In genomic region chr16:11270602-11271162, GRCh38 we compare ENCODE assay signal across 1 cellular context.
A peak's percentile ranks its signal among the peaks of the same experiment; 100 is the strongest.
TF ChIP-seq lines count a peak whose summit lies in the region.

No MANE protein-coding gene starts in this region.

TF ChIP-seq in HepG2, 621 proteins besides CTCF, POLR2A, EP300 and RAD21 (continued from another document and continues in another):
- TF ChIP-seq ATF2 (CRISPR knock-in tag; IDR thresholded peaks at IDR 0.05) (no peak), RORA (CRISPR knock-in tag; IDR thresholded peaks at IDR 0.05) (no peak), KAT7 (CRISPR knock-in tag; IDR thresholded peaks at IDR 0.05; ENCODE audit: borderline replicate concordance) (0 out of 2 replicates have a peak, but pooled peaks have one; percentile 59), ZNF414 (CRISPR knock-in tag; IDR thresholded peaks at IDR 0.05) (no peak), REL (CRISPR knock-in tag; conservative IDR thresholded peaks at IDR 0.05) (no peak), NFATC3 (CRISPR knock-in tag; IDR thresholded peaks at IDR 0.05) (0 out of 2 replicates have a peak, but pooled peaks have one; percentile 51), PPARG (CRISPR knock-in tag; conservative IDR thresholded peaks at IDR 0.05) (0 out of 2 replicates have a peak, but pooled peaks have one; percentile 16), MAFK (conservative IDR thresholded peaks at IDR 0.05 in 1 of 2, IDR thresholded peaks at IDR 0.05 in 1 of 2; ENCODE audit: low read length in 2 of 2) (no peak), ZNF747 (CRISPR knock-in tag; IDR thresholded peaks at IDR 0.05; ENCODE audit: borderline replicate concordance) (no peak), IKZF5 (CRISPR knock-in tag; IDR thresholded peaks at IDR 0.05) (no peak), MED1 (CRISPR knock-in tag; IDR thresholded peaks at IDR 0.05) (peak; percentile 24; the same call in 1 of the 2 replicates), ARHGAP35 (CRISPR knock-in tag; IDR thresholded peaks at IDR 0.05; ENCODE audit: borderline replicate concordance) (no peak), PAWR (CRISPR knock-in tag; IDR thresholded peaks at IDR 0.05; ENCODE audit: borderline replicate concordance) (0 out of 2 replicates have a peak, but pooled peaks have one; percentile 35), ZNF781 (CRISPR knock-in tag; IDR thresholded peaks at IDR 0.05; ENCODE audit: borderline replicate concordance, not compliant biosample characterization) (peak; percentile 48), GFI1 (CRISPR knock-in tag; IDR thresholded peaks at IDR 0.05; ENCODE audit: borderline replicate concordance) (no peak), DDIT3 (CRISPR knock-in tag; IDR thresholded peaks at IDR 0.05) (no peak), ZBTB20 (CRISPR knock-in tag; IDR thresholded peaks at IDR 0.05; ENCODE audit: borderline replicate concordance, low read depth) (no peak; the same call in 1 of the 2 replicates), SKI (IDR thresholded peaks at IDR 0.05; ENCODE audit: partially characterized antibody) (no peak), BRD4 (CRISPR knock-in tag; IDR thresholded peaks at IDR 0.05) (peak; percentile 58; the same call in 1 of the 2 replicates), ARID4A (CRISPR knock-in tag; IDR thresholded peaks at IDR 0.05; ENCODE audit: borderline replicate concordance) (no peak), NPAS2 (CRISPR knock-in tag; IDR thresholded peaks at IDR 0.05; ENCODE audit: borderline replicate concordance) (no peak), RBM22 (optimal IDR thresholded peaks at IDR 0.05; ENCODE audit: low read length) (no peak), ZNF292 (CRISPR knock-in tag; IDR thresholded peaks at IDR 0.05; ENCODE audit: borderline replicate concordance, low read depth) (0 out of 2 replicates have a peak, but pooled peaks have one; percentile 31), SNAI1 (CRISPR knock-in tag; IDR thresholded peaks at IDR 0.05; ENCODE audit: borderline replicate concordance) (no peak), DPF2 (CRISPR knock-in tag; IDR thresholded peaks at IDR 0.05; ENCODE audit: borderline replicate concordance, low read depth) (peak; percentile 37; the same call in 1 of the 2 replicates), ZNF232 (CRISPR knock-in tag; IDR thresholded peaks at IDR 0.05; ENCODE audit: borderline replicate concordance) (peak; percentile 77; the same call in 1 of the 2 replicates), ZSCAN21 (CRISPR knock-in tag; IDR thresholded peaks at IDR 0.05; ENCODE audit: borderline replicate concordance) (no peak), ADNP (CRISPR knock-in tag; IDR thresholded peaks at IDR 0.05) (peak; percentile 74; the same call in 1 of the 2 replicates), ZNF598 (CRISPR knock-in tag; IDR thresholded peaks at IDR 0.05; ENCODE audit: borderline replicate concordance) (no peak), ATM (IDR thresholded peaks at IDR 0.05; ENCODE audit: borderline replicate concordance) (no peak), ZNF792 (CRISPR knock-in tag; IDR thresholded peaks at IDR 0.05) (no peak), EEA1 (CRISPR knock-in tag; IDR thresholded peaks at IDR 0.05; ENCODE audit: borderline replicate concordance) (no peak), ZNF547 (CRISPR knock-in tag; IDR thresholded peaks at IDR 0.05) (no peak), ZNF841 (CRISPR knock-in tag; IDR thresholded peaks at IDR 0.05; ENCODE audit: borderline replicate concordance) (no peak), LRRFIP1 (CRISPR knock-in tag; conservative IDR thresholded peaks at IDR 0.05) (no peak), ARNTL (CRISPR knock-in tag; IDR thresholded peaks at IDR 0.05) (peak; percentile 63; the same call in 1 of the 2 replicates), MYC (CRISPR knock-in tag; IDR thresholded peaks at IDR 0.05; ENCODE audit: borderline replicate concordance) (no peak)
- TF ChIP-seq, protein P1, sequence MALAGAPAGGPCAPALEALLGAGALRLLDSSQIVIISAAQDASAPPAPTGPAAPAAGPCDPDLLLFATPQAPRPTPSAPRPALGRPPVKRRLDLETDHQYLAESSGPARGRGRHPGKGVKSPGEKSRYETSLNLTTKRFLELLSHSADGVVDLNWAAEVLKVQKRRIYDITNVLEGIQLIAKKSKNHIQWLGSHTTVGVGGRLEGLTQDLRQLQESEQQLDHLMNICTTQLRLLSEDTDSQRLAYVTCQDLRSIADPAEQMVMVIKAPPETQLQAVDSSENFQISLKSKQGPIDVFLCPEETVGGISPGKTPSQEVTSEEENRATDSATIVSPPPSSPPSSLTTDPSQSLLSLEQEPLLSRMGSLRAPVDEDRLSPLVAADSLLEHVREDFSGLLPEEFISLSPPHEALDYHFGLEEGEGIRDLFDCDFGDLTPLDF (CRISPR knock-in tag; IDR thresholded peaks at IDR 0.05), result no peak
- TF ChIP-seq, protein P2, sequence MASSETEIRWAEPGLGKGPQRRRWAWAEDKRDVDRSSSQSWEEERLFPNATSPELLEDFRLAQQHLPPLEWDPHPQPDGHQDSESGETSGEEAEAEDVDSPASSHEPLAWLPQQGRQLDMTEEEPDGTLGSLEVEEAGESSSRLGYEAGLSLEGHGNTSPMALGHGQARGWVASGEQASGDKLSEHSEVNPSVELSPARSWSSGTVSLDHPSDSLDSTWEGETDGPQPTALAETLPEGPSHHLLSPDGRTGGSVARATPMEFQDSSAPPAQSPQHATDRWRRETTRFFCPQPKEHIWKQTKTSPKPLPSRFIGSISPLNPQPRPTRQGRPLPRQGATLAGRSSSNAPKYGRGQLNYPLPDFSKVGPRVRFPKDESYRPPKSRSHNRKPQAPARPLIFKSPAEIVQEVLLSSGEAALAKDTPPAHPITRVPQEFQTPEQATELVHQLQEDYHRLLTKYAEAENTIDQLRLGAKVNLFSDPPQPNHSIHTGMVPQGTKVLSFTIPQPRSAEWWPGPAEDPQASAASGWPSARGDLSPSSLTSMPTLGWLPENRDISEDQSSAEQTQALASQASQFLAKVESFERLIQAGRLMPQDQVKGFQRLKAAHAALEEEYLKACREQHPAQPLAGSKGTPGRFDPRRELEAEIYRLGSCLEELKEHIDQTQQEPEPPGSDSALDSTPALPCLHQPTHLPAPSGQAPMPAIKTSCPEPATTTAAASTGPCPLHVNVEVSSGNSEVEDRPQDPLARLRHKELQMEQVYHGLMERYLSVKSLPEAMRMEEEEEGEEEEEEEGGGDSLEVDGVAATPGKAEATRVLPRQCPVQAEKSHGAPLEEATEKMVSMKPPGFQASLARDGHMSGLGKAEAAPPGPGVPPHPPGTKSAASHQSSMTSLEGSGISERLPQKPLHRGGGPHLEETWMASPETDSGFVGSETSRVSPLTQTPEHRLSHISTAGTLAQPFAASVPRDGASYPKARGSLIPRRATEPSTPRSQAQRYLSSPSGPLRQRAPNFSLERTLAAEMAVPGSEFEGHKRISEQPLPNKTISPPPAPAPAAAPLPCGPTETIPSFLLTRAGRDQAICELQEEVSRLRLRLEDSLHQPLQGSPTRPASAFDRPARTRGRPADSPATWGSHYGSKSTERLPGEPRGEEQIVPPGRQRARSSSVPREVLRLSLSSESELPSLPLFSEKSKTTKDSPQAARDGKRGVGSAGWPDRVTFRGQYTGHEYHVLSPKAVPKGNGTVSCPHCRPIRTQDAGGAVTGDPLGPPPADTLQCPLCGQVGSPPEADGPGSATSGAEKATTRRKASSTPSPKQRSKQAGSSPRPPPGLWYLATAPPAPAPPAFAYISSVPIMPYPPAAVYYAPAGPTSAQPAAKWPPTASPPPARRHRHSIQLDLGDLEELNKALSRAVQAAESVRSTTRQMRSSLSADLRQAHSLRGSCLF (CRISPR knock-in tag; IDR thresholded peaks at IDR 0.05; ENCODE audit: borderline replicate concordance), result no peak
- TF ChIP-seq, protein P3, sequence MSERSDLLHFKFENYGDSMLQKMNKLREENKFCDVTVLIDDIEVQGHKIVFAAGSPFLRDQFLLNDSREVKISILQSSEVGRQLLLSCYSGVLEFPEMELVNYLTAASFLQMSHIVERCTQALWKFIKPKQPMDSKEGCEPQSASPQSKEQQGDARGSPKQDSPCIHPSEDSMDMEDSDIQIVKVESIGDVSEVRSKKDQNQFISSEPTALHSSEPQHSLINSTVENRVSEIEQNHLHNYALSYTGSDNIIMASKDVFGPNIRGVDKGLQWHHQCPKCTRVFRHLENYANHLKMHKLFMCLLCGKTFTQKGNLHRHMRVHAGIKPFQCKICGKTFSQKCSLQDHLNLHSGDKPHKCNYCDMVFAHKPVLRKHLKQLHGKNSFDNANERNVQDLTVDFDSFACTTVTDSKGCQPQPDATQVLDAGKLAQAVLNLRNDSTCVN (CRISPR knock-in tag; IDR thresholded peaks at IDR 0.05; ENCODE audit: borderline replicate concordance), result no peak
- TF ChIP-seq, protein P4, sequence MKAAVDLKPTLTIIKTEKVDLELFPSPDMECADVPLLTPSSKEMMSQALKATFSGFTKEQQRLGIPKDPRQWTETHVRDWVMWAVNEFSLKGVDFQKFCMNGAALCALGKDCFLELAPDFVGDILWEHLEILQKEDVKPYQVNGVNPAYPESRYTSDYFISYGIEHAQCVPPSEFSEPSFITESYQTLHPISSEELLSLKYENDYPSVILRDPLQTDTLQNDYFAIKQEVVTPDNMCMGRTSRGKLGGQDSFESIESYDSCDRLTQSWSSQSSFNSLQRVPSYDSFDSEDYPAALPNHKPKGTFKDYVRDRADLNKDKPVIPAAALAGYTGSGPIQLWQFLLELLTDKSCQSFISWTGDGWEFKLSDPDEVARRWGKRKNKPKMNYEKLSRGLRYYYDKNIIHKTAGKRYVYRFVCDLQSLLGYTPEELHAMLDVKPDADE (CRISPR knock-in tag; IDR thresholded peaks at IDR 0.05), result no peak
